Comparison of ENCODE assay signal across 25 cellular contexts in the genomic region with DNA sequence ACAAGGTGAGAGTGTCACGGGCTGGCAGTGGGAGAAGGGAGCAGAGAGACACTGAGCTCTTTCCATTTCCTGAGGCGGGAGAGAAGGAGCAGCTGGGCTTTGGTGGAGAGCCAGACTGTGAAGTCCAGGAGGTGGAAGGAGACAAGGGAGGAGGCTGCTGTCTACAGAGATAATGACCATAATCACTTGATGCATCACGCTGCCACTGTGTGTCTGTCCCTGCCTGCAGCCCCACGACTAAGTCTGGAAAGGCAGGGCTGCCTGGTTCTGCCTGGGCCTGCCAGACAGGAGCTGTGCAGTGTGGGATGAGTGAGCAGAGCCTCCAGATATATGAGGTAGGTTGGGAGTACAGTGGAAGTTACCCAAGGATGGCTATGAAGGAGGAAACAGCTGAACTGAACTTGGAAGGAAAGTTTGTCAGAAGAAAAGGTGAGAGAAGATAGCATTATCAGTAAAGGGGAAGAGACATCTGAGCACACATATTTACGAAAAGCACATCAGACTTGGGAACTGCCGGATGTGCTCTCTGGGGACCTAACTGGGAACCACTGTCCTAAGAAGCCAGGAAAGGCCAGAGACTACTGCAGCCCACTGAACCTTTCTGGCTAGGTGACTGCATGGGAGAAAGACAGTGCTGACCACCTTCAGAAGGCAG. TPM values are rescaled to one million over a fixed set of nuclear protein-coding genes. Genes with fewer than 3 reads are reported as not detected.
A peak's percentile ranks its signal among the peaks of the same experiment; 100 is the strongest.
DNase-seq lines count a peak whose midpoint lies in the region; ATAC-seq and TF ChIP-seq lines count a peak whose summit lies in the region.
"Had no signal": no experiment of that assay in that cellular context is flagged by ENCODE, and none has a peak within 500 bp of the region (broad histone marks: within the 10 kb centered on the region; RNA-seq: fewer than 3 reads in every experiment).

No MANE protein-coding gene starts in this region.

- H2AK5ac ChIP-seq in trophoblast cell (ENCODE audit: low read length), result no peak overlapping the region

- 63 to 82% (median 73%) methylated on average over 6 of the region's 6 CpGs for WGBS in psoas muscle, 3 donors
- WGBS in trophoblast cell (ENCODE audit: extremely low coverage, insufficient coverage, insufficient read length), result no CpG with 5 or more reads among the region's 6 CpGs

- H3K4me1 ChIP-seq in psoas muscle, result peaks cover 28% of the 10 kb centered on the region
- H3K4me1 ChIP-seq in trophoblast cell (ENCODE audit: control insufficient read depth in 1 of 2, insufficient read depth in 2 of 2, low read length in 2 of 2), result no peaks in the 10 kb centered on the region
- H3K4me1 ChIP-seq: tibial nerve had no signal

- TF ChIP-seq CTCF in endothelial cell (IDR thresholded peaks at IDR 0.05; ENCODE audit: unreplicated experiment) (no peak), psoas muscle (IDR thresholded peaks at IDR 0.05) (no peak)

- H3K4me3 Mint-ChIP-seq in T-helper 2 cell treated with Interferon-gamma antibody and Interleukin-4, amounts not matched to agents 5 μg/mL and 100 μg/mL, for 36 hours, result no peak overlapping the region
- peak overlapping the region; percentile 58 for H3K4me3 Mint-ChIP-seq in endothelial cell (ENCODE audit: unreplicated experiment)
- H3K4me3 Mint-ChIP-seq in immature natural killer cell, result no peak overlapping the region
- H3K4me3 Mint-ChIP-seq: memory B cell had no signal

- H3K27me3 ChIP-seq in psoas muscle (ENCODE audit: insufficient read depth in 3 of 3, low read length in 2 of 3), result no peaks in the 10 kb centered on the region
- no peaks in the 10 kb centered on the region for H3K27me3 ChIP-seq in trophoblast cell (ENCODE audit: insufficient read depth, low read length)
- H3K27me3 ChIP-seq: right lobe of liver, tibial nerve had no signal

- no peaks in the 10 kb centered on the region for H3K4me1 Mint-ChIP-seq in T-helper 2 cell treated with Interferon-gamma antibody and Interleukin-4, amounts not matched to agents 5 μg/mL and 100 μg/mL, for 36 hours (ENCODE audit: low read depth)
- no peaks in the 10 kb centered on the region for H3K4me1 Mint-ChIP-seq in endothelial cell (ENCODE audit: unreplicated experiment)
- H3K4me1 Mint-ChIP-seq in immature natural killer cell, result peaks cover 2 to 6% of the 10 kb centered on the region in 2 donors
- H3K4me1 Mint-ChIP-seq: memory B cell had no signal

- H3K9me3 ChIP-seq in psoas muscle (no peaks in the 10 kb centered on the region), trophoblast cell (ENCODE audit: insufficient read depth, low read depth, low read length) (no peaks in the 10 kb centered on the region)
- H3K9me3 ChIP-seq: right lobe of liver, SK-N-SH, tibial nerve had no signal

- no peaks in the 10 kb centered on the region for H3K79me1 ChIP-seq in trophoblast cell (ENCODE audit: low read length)

- H3K27me3 Mint-ChIP-seq in T-helper 2 cell treated with Interferon-gamma antibody and Interleukin-4, amounts not matched to agents 5 μg/mL and 100 μg/mL, for 36 hours (ENCODE audit: low read depth), result no peaks in the 10 kb centered on the region
- H3K27me3 Mint-ChIP-seq in endothelial cell (ENCODE audit: unreplicated experiment) (peaks cover 15% of the 10 kb centered on the region), immature natural killer cell (ENCODE audit: low read depth in 3 of 3) (no peaks in the 10 kb centered on the region)
- H3K27me3 Mint-ChIP-seq: memory B cell had no signal

- H3K23ac ChIP-seq in trophoblast cell (ENCODE audit: low read length), result no peak overlapping the region

- no peak overlapping the region for H3K4me2 ChIP-seq in trophoblast cell (ENCODE audit: low read length)
- H3K4me2 ChIP-seq: SK-N-SH had no signal

- peaks cover 23% of the 10 kb centered on the region for H3K36me3 Mint-ChIP-seq in T-helper 2 cell treated with Interferon-gamma antibody and Interleukin-4, amounts not matched to agents 5 μg/mL and 100 μg/mL, for 36 hours (ENCODE audit: low read depth)
- H3K36me3 Mint-ChIP-seq in endothelial cell (ENCODE audit: low read depth, unreplicated experiment) (peaks cover 31% of the 10 kb centered on the region), immature natural killer cell (peaks cover 0 to 26% (median 10%) of the 10 kb centered on the region in 3 donors)

- H3K27ac ChIP-seq in psoas muscle (peak overlapping the region; percentile 23), trophoblast cell (ENCODE audit: low read depth, low read length) (no peak overlapping the region)
- H3K27ac ChIP-seq: 22Rv1, right lobe of liver, tibial nerve had no signal

- no peak overlapping the region for H3K9ac ChIP-seq in trophoblast cell (ENCODE audit: low read length)
- H3K9ac ChIP-seq: SK-N-SH had no signal

- H2BK12ac ChIP-seq in trophoblast cell (ENCODE audit: low read length), result no peak overlapping the region

- no peak overlapping the region for H2BK120ac ChIP-seq in trophoblast cell (ENCODE audit: insufficient read depth, low read length, poor library complexity)

- intact Hi-C loops in psoas muscle (cut with DNase I), result no loop called here

- peak overlapping the region; percentile 32 for H3K27ac Mint-ChIP-seq in T-helper 2 cell treated with Interferon-gamma antibody and Interleukin-4, amounts not matched to agents 5 μg/mL and 100 μg/mL, for 36 hours
- H3K27ac Mint-ChIP-seq in endothelial cell (ENCODE audit: unreplicated experiment) (no peak overlapping the region), immature natural killer cell (peak overlapping the region in 3 of 6 donors; percentile 32 to 60 (median 36))
- H3K27ac Mint-ChIP-seq: memory B cell had no signal

- H2AFZ ChIP-seq in trophoblast cell (ENCODE audit: insufficient read depth, low read length, poor library complexity), result no peak overlapping the region

- no peak overlapping the region for H4K12ac ChIP-seq in trophoblast cell (ENCODE audit: low read depth, low read length)

- no peak overlapping the region for H3K4me3 ChIP-seq in psoas muscle
- no peak overlapping the region for H3K4me3 ChIP-seq in trophoblast cell (ENCODE audit: low read depth, low read length)
- H3K4me3 ChIP-seq: right lobe of liver, tibial nerve had no signal

- H3K18ac ChIP-seq in trophoblast cell (ENCODE audit: low read length), result no peak overlapping the region

- no peaks in the 10 kb centered on the region for H3K79me2 ChIP-seq in trophoblast cell (ENCODE audit: control insufficient read depth, insufficient read depth, low read length, poor library complexity)

- no peak overlapping the region for H3K14ac ChIP-seq in trophoblast cell (ENCODE audit: low read length)

- H4K8ac ChIP-seq in trophoblast cell (ENCODE audit: low read depth, low read length), result no peak overlapping the region

- no peak overlapping the region for H2BK5ac ChIP-seq in trophoblast cell (ENCODE audit: low read depth, low read length, poor library complexity)

- no peak for DNase-seq in T-helper 2 cell treated with Interferon-gamma antibody and Interleukin-4, amounts not matched to agents 5 μg/mL and 100 μg/mL, for 36 hours (ENCODE audit: low spot score)
- DNase-seq in T-helper 2 cell (no peak), Daoy (ENCODE audit: low read depth) (peak; percentile 0), endothelial cell (ENCODE audit: low spot score) (no peak), psoas muscle (no peak), trophoblast cell (no peak), immature natural killer cell (no peak), NCI-H128 (lab: John Stamatoyannopoulos, UW; ENCODE audit: unreplicated experiment) (no peak)
- DNase-seq: activated CD4-positive, CD25-positive, alpha-beta regulatory T cell treated with anti-CD3 and anti-CD28 coated beads, Interleukin-2, amount 50 U/mL, for 72 hours; activated effector memory CD4-positive, alpha-beta T cell treated with Interleukin-2 at 50 U/mL for 16 hours; AML-193; central memory CD4-positive, alpha-beta T cell; COR-L47; H7; NCI-H1105; NCI-H2107; NCI-H510A treated with DMSO at 0.1 percent for 48 hours; right lobe of liver; SK-N-SH; stimulated activated naive CD4-positive, alpha-beta T cell treated with Interleukin-2 at 50 U/mL for 16 hours; T1000 had no signal

- no peak for ATAC-seq in psoas muscle
- ATAC-seq: right lobe of liver had no signal

- H3K4ac ChIP-seq in trophoblast cell (ENCODE audit: low read depth, low read length), result no peak overlapping the region

- H3K36me3 ChIP-seq in psoas muscle (ENCODE audit: insufficient read depth in 1 of 2, low read depth in 1 of 2) (peaks cover 12 to 95% of the 10 kb centered on the region in 2 donors), trophoblast cell (ENCODE audit: control insufficient read depth in 1 of 2, insufficient read depth in 2 of 2, low read length in 2 of 2) (peaks cover 87 to 91% of the 10 kb centered on the region in 2 experiments)

- H3K9me3 Mint-ChIP-seq in T-helper 2 cell treated with Interferon-gamma antibody and Interleukin-4, amounts not matched to agents 5 μg/mL and 100 μg/mL, for 36 hours, result no peaks in the 10 kb centered on the region
- no peaks in the 10 kb centered on the region for H3K9me3 Mint-ChIP-seq in endothelial cell (ENCODE audit: unreplicated experiment)
- no peaks in the 10 kb centered on the region for H3K9me3 Mint-ChIP-seq in immature natural killer cell
- H3K9me3 Mint-ChIP-seq: memory B cell had no signal

- H4K91ac ChIP-seq in trophoblast cell (ENCODE audit: low read depth, low read length), result no peak overlapping the region

RNA-seq across cellular contexts. Expression of gene DDX41, which starts 12.6 kb away (rescaled TPM):
- total RNA-seq in Daoy (2014; rRNA removed; shearing (Covaris generic)), result 68.7 and 91.5 TPM in 2 replicates
- total RNA-seq in endothelial cell (ENCODE audit: unreplicated experiment), result 125 TPM
- total RNA-seq in psoas muscle, result 10 to 100 TPM; 37.2 to 41.0 (median 40.2) TPM
- polyA plus RNA-seq in psoas muscle, result 10 to 100 TPM; 45.6 to 71.6 (median 57.3) TPM
- polyA plus RNA-seq in trophoblast cell (2013), result 56.2 and 62.3 TPM in 2 replicates
- 10 to 100 TPM; 20.0 to 62.6 (median 46.4) TPM for polyA plus RNA-seq in immature natural killer cell

RNA-seq across cellular contexts. Expression of gene DOK3, which starts 19.7 kb away (rescaled TPM):
- 3.7 and 3.9 TPM in 2 replicates for total RNA-seq in Daoy (2014; rRNA removed; shearing (Covaris generic))
- total RNA-seq in endothelial cell (ENCODE audit: unreplicated experiment) (51.4 TPM), psoas muscle (1 to 10 TPM; 2.4 to 5.4 (median 3.1) TPM)
- polyA plus RNA-seq in psoas muscle (1 to 10 TPM in 2 of 3 donors, under 1 TPM in 1; 0.44 to 5.0 (median 3.8) TPM), immature natural killer cell (1 to 10 TPM in 1 of 3 donors, under 1 TPM in 1, not detected in 1; 0.48 to 1.3 TPM)
- 2.4 and 2.5 TPM in 2 replicates for polyA plus RNA-seq in trophoblast cell (2013)
- total RNA-seq: RPMI7951 had no signal

RNA-seq across cellular contexts. Expression of gene FAM193B, which starts 25.0 kb away (rescaled TPM):
- total RNA-seq in Daoy (2014; rRNA removed; shearing (Covaris generic)), result 14.6 and 26.7 TPM in 2 replicates
- total RNA-seq in endothelial cell (ENCODE audit: unreplicated experiment) (97.6 TPM), psoas muscle (10 to 100 TPM; 27.2 to 36.7 (median 30.3) TPM)
- polyA plus RNA-seq in psoas muscle (10 to 100 TPM; 26.9 to 31.2 (median 27.0) TPM), immature natural killer cell (1 to 10 TPM; 2.5 to 6.2 (median 3.4) TPM)
- polyA plus RNA-seq in trophoblast cell (2013), result 30.0 and 32.0 TPM in 2 replicates

RNA-seq across cellular contexts. Expression of gene PDLIM7, which starts 32.0 kb away (rescaled TPM):
- total RNA-seq in Daoy (2014; rRNA removed; shearing (Covaris generic)), result 197 and 234 TPM in 2 replicates
- total RNA-seq in endothelial cell (ENCODE audit: unreplicated experiment) (238 TPM), psoas muscle (100 to 1,000 TPM; 134 to 221 (median 161) TPM)
- polyA plus RNA-seq in psoas muscle (100 to 1,000 TPM; 174 to 254 (median 221) TPM), immature natural killer cell (1 to 10 TPM; 1.1 to 3.3 (median 2.3) TPM)
- 220 and 227 TPM in 2 replicates for polyA plus RNA-seq in trophoblast cell (2013)

RNA-seq across cellular contexts. Expression of gene DBN1, which starts 55.9 kb away (rescaled TPM):
- 166 and 187 TPM in 2 replicates for total RNA-seq in Daoy (2014; rRNA removed; shearing (Covaris generic))
- total RNA-seq in endothelial cell (ENCODE audit: unreplicated experiment) (315 TPM), psoas muscle (10 to 100 TPM; 17.7 to 28.4 (median 24.3) TPM)
- polyA plus RNA-seq in psoas muscle (10 to 100 TPM in 2 of 3 donors, 1 to 10 TPM in 1; 8.1 to 20.8 (median 20.1) TPM), immature natural killer cell (1 to 10 TPM in 2 of 3 donors, under 1 TPM in 1; 0.93 to 4.2 (median 2.8) TPM)
- 206 and 211 TPM in 2 replicates for polyA plus RNA-seq in trophoblast cell (2013)
